Comparison of ENCODE assay signal across 10 cellular contexts in the genomic region with DNA sequence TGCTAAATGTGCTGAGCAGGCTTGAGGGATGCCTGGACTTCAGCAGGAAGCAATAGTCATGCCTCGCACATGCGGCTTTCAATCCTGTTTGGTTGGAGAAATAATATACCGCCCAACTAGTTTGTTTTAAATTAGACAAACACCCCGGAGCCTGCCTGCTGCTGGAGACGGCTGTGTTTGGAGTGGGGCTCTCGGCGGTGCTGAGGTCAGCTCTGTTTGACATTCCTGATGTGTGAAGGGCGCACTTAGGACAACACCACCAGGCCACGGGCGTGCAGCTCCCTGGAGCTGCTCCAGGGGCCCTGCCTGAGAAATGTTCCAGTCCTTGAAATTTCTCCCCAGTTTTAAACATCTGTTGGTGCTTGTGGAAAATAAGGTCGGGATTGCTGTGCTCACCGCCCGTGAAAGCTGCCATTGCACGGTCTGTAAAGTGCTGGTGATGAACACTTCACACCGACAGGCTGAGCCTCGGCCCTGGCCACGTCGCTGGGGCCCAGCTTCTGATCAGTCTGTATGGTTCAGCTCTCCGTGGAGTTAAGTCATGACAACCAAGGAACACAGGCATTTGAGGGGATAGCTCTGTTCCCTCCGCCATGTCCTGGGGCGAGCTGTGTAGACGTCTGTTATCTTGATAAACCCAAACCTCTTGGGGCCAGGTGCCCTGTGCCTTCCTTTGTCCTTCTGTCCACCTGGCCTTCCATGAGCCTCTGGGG.
DNase-seq lines count a peak whose midpoint lies in the region; ATAC-seq and TF ChIP-seq lines count a peak whose summit lies in the region.
"Had no signal": no experiment of that assay in that cellular context is flagged by ENCODE, and none has a peak within 500 bp of the region (broad histone marks: within the 10 kb centered on the region; RNA-seq: fewer than 3 reads in every experiment).

No MANE protein-coding gene starts in this region.

- ATAC-seq in HG02678 (IDR thresholded peaks at IDR 0.05; ENCODE audit: unreplicated experiment): no peak
- no peak for ATAC-seq in HG02759 (IDR thresholded peaks at IDR 0.05; ENCODE audit: unreplicated experiment)
- no peak for ATAC-seq in GM19395 (IDR thresholded peaks at IDR 0.05; ENCODE audit: unreplicated experiment)

- intact Hi-C loops in ovary (cut with DNase I): no loop called here

- peak overlapping the region; percentile 25 to 78 for H3K27ac ChIP-seq in ovary

- TF ChIP-seq POLR2A in ovary (IDR thresholded peaks at IDR 0.05): no peak

- peaks cover 23% of the 10 kb centered on the region for H3K4me1 ChIP-seq in ovary (ENCODE audit: insufficient read depth)

- H3K9me3 ChIP-seq in ovary: no peaks in the 10 kb centered on the region

- H3K27me3 ChIP-seq in ovary: no peaks in the 10 kb centered on the region

- no peaks in the 10 kb centered on the region for H3K36me3 ChIP-seq in ovary

- peak; percentile 77 for DNase-seq in AG08395 (ENCODE audit: low spot score)
- DNase-seq in LHCN-M2 (ENCODE audit: low read depth): peak; percentile 87
- DNase-seq in fibroblast of the aortic adventitia (ENCODE audit: low read depth): peak; percentile 61
- peak; percentile 73 to 88 (median 84) for DNase-seq in ovary
- DNase-seq in anterior cingulate cortex (lab: John Stamatoyannopoulos, UW): no peak
- DNase-seq: midbrain, NCI-H2171 had no signal

- no peak overlapping the region for H3K4me3 ChIP-seq in fibroblast of the aortic adventitia (ENCODE audit: low read depth, low read length)
- H3K4me3 ChIP-seq in ovary: no peak overlapping the region

- TF ChIP-seq CTCF in fibroblast of the aortic adventitia (IDR thresholded peaks at IDR 0.05; ENCODE audit: insufficient read depth, low read length) (no peak), ovary (IDR thresholded peaks at IDR 0.05) (no peak)

- no peak for TF ChIP-seq EP300 in ovary (IDR thresholded peaks at IDR 0.05)

- 16 to 40% (median 22%) methylated on average over 22 of the region's 22 CpGs for WGBS in ovary, 3 donors

Comparison
In these comparisons a context has a peak if more than half of its experiments do, and no peak if none do; other contexts are left out.
1. DNase-seq: peak in AG08395 (single experiment), LHCN-M2 (single experiment), fibroblast of the aortic adventitia (single experiment) and ovary (5 of 5); none in anterior cingulate cortex (0 of 58).